1 cellular context compared by ENCODE assay signal in the genomic region with DNA sequence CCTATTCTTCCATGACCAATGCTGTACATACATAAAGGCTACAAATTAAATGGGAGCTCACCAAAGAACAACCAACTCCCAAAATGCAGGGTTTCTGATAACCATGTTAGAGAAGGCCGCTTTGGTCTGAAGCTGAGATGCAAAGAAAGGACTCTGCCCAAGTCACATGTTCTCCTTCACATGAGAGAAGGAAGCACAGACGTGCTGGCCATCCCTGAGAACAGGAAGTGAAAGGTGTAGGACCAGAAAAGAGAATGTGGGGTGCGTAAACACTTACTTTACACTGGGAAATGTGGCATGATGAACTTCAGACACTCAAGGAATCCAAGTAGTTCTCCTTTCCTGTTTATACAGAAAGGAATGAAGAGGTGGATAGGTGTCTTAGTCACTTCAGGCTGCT.
TF ChIP-seq lines count a peak whose summit lies in the region.

No MANE protein-coding gene starts in this region.

TF ChIP-seq in GM12878, 131 proteins besides CTCF, POLR2A, EP300 and RAD21 (continued from another document):
- no peak for TF ChIP-seq CHD1 (IDR thresholded peaks at IDR 0.05; ENCODE audit: low read depth, low read length)
